ENCODE assay signal across 19 cellular contexts in the genomic region with DNA sequence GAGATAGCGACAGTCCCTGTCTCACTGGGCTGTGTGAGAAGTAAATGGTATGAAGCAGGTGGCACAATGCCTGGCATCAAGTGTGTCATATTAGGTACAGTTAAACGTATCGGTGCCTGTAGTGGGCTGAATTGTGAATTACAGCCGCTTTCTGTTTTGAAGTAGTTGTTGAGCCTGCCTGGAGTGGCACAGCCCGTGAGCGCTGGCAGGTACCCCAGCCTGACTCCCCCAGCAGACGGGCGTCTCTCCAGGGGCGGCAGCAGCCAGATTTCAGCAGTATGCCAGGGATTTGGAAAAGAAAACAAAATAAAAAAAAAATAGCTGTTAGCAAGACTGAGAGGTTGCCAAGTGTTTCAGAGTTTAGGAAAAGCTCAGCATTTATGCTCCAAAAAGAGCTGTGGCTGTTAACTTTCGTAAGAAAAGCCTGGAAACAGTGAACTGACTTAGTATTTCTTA. TPM values are rescaled to one million over a fixed set of nuclear protein-coding genes. Genes with fewer than 3 reads are reported as not detected.
A peak's percentile ranks its signal among the peaks of the same experiment; 100 is the strongest.
DNase-seq lines count a peak whose midpoint lies in the region; ATAC-seq and TF ChIP-seq lines count a peak whose summit lies in the region.
"Had no signal": no experiment of that assay in that cellular context is flagged by ENCODE, and none has a peak within 500 bp of the region (broad histone marks: within the 10 kb centered on the region; RNA-seq: fewer than 3 reads in every experiment).

No MANE protein-coding gene starts in this region.

- no peaks in the 10 kb centered on the region for H3K27me3 Mint-ChIP-seq in activated CD4-positive, alpha-beta T cell treated with anti-CD3 and anti-CD28 coated beads, Interleukin-2, amount 10 ng/mL, durations not matched to agents 24 days and 14 days
- H3K27me3 Mint-ChIP-seq: activated CD4-positive, alpha-beta memory T cell treated with anti-CD3 and anti-CD28 coated beads, Interleukin-2, amount 10 ng/mL, durations not matched to agents 7 days and 5 days; central memory CD8-positive, alpha-beta T cell had no signal

- peaks cover 0 to 3% of the 10 kb centered on the region in 2 donors for H3K4me1 ChIP-seq in lung (ENCODE audit: control insufficient read depth in 2 of 2, insufficient read depth in 2 of 2, low read length in 2 of 2)
- H3K4me1 ChIP-seq in tibial artery, result peaks cover 6 to 24% (median 14%) of the 10 kb centered on the region in 4 donors

- no peak overlapping the region for H3K27ac Mint-ChIP-seq in activated CD4-positive, alpha-beta T cell treated with anti-CD3 and anti-CD28 coated beads, Interleukin-2, amount 10 ng/mL, durations not matched to agents 24 days and 14 days
- H3K27ac Mint-ChIP-seq: activated CD4-positive, alpha-beta memory T cell treated with anti-CD3 and anti-CD28 coated beads, Interleukin-2, amount 10 ng/mL, durations not matched to agents 7 days and 5 days had no signal

- no peaks in the 10 kb centered on the region for H3K9me3 ChIP-seq in lung (ENCODE audit: control insufficient read depth in 2 of 2, insufficient read depth in 1 of 2, low read length in 1 of 2)
- H3K9me3 ChIP-seq in tibial artery, result no peaks in the 10 kb centered on the region
- H3K9me3 ChIP-seq: tibial nerve had no signal

- H3K27me3 ChIP-seq in lung (ENCODE audit: control insufficient read depth, insufficient read depth) (no peaks in the 10 kb centered on the region), tibial artery (no peaks in the 10 kb centered on the region)
- H3K27me3 ChIP-seq: tibial nerve had no signal

- H3K4me1 Mint-ChIP-seq in activated CD4-positive, alpha-beta T cell treated with anti-CD3 and anti-CD28 coated beads, Interleukin-2, amount 10 ng/mL, durations not matched to agents 24 days and 14 days, result no peaks in the 10 kb centered on the region
- H3K4me1 Mint-ChIP-seq: central memory CD8-positive, alpha-beta T cell had no signal

- 63 to 84% methylated on average over 10 of the region's 10 CpGs for WGBS in lung, 2 donors

- no peaks in the 10 kb centered on the region for H3K9me3 Mint-ChIP-seq in activated CD4-positive, alpha-beta T cell treated with anti-CD3 and anti-CD28 coated beads, Interleukin-2, amount 10 ng/mL, durations not matched to agents 24 days and 14 days
- H3K9me3 Mint-ChIP-seq: activated CD4-positive, alpha-beta memory T cell treated with anti-CD3 and anti-CD28 coated beads, Interleukin-2, amount 10 ng/mL, durations not matched to agents 7 days and 5 days; central memory CD8-positive, alpha-beta T cell had no signal

- H3K4me3 ChIP-seq in lung (no peak overlapping the region), tibial artery (peak overlapping the region in 1 of 2 donors; percentile 2)
- H3K4me3 ChIP-seq: K562, PC-9, tibial nerve had no signal

- ATAC-seq in lung (ENCODE audit: insufficient read depth, low FRiP score) (no peak), HG02840 (IDR thresholded peaks at IDR 0.05; ENCODE audit: low FRiP score, unreplicated experiment) (no peak)
- ATAC-seq: esophagus mucosa, K562 had no signal

- H3K27ac ChIP-seq in lung (ENCODE audit: low read depth in 1 of 2, low read length in 1 of 2) (no peak overlapping the region), tibial artery (peak overlapping the region in 1 of 2 donors; percentile 40)
- H3K27ac ChIP-seq: 22Rv1, PC-9 had no signal

- intact Hi-C loops in tibial artery (cut with DNase I; ENCODE audit: low total_unique reads), result no loop called here
- intact Hi-C loops in activated CD4-positive, alpha-beta T cell treated with anti-CD3 and anti-CD28 coated beads, Interleukin-2, amount 10 ng/mL, durations not matched to agents 24 days and 14 days (cut with micrococcal nuclease), result no loop called here

- peak in 2 of 3 experiments; percentile 14 to 46 for DNase-seq in NCI-H1417 (lab: John Stamatoyannopoulos, UW)
- no peak for DNase-seq in NCI-H1417 treated with DMSO at 0.1 percent for 48 hours (lab: John Stamatoyannopoulos, UW)
- DNase-seq in cerebellum (ENCODE audit: low spot score), result peak; percentile 44
- peak; percentile 44 for DNase-seq in lung (ENCODE audit: low spot score)
- peak; percentile 61 to 87 for DNase-seq in tibial artery
- DNase-seq in ACHN, result no peak
- DNase-seq in activated CD4-positive, alpha-beta T cell treated with anti-CD3 and anti-CD28 coated beads, Interleukin-2, amount 10 ng/mL, durations not matched to agents 24 days and 14 days, result no peak
- DNase-seq: activated CD4-positive, alpha-beta memory T cell treated with anti-CD3 and anti-CD28 coated beads, Interleukin-2, amount 10 ng/mL, durations not matched to agents 7 days and 5 days; activated effector memory CD4-positive, alpha-beta T cell treated with Interleukin-2 at 50 U/mL for 16 hours; NCI-H2081 treated with DMSO at 0.1 percent for 48 hours; PC-9; T-helper 2 cell had no signal

- H3K36me3 Mint-ChIP-seq in activated CD4-positive, alpha-beta T cell treated with anti-CD3 and anti-CD28 coated beads, Interleukin-2, amount 10 ng/mL, durations not matched to agents 24 days and 14 days (ENCODE audit: low read depth), result no peaks in the 10 kb centered on the region

- H3K36me3 ChIP-seq in lung (ENCODE audit: control insufficient read depth in 2 of 2, insufficient read depth in 2 of 2, low read length in 2 of 2), result no peaks in the 10 kb centered on the region
- H3K36me3 ChIP-seq in tibial artery, result peaks cover 0 to 7% (median 0%) of the 10 kb centered on the region in 3 donors
- H3K36me3 ChIP-seq: tibial nerve had no signal

- in situ Hi-C loops in ACHN (cut with HindIII; ENCODE audit: low pct_ligation_motif_present, low pct_unique_long_range_greater_than_20kb, low sequenced_read_pairs), result no loop called here

- no peak overlapping the region for H3K4me3 Mint-ChIP-seq in activated CD4-positive, alpha-beta T cell treated with anti-CD3 and anti-CD28 coated beads, Interleukin-2, amount 10 ng/mL, durations not matched to agents 24 days and 14 days
- H3K4me3 Mint-ChIP-seq: activated CD4-positive, alpha-beta memory T cell treated with anti-CD3 and anti-CD28 coated beads, Interleukin-2, amount 10 ng/mL, durations not matched to agents 7 days and 5 days; central memory CD8-positive, alpha-beta T cell had no signal

- TF ChIP-seq CTCF in lung (IDR thresholded peaks at IDR 0.05; ENCODE audit: control extremely low read depth, extremely low read depth) (no peak), tibial artery (IDR thresholded peaks at IDR 0.05) (no peak)

RNA-seq across cellular contexts. Expression of gene GPR153, which starts 26.6 kb away (rescaled TPM):
- total RNA-seq in cerebellum, result 9.9 TPM
- 10 to 100 TPM in 1 of 2 donors, 1 to 10 TPM in 1; 8.0 to 17.0 TPM for total RNA-seq in lung
- polyA plus RNA-seq in lung, result 1 to 10 TPM; 3.2 to 4.3 TPM
- 1.3 and 1.7 TPM in 2 replicates for total RNA-seq in activated CD4-positive, alpha-beta T cell treated with anti-CD3 and anti-CD28 coated beads, Interleukin-2, amount 10 ng/mL, durations not matched to agents 24 days and 14 days

RNA-seq across cellular contexts. Expression of gene HES3, which starts 43.5 kb away (rescaled TPM):
- total RNA-seq in cerebellum, result not detected
- total RNA-seq in lung, result not detected
- polyA plus RNA-seq in lung, result not detected
- not detected in 2 replicates for total RNA-seq in activated CD4-positive, alpha-beta T cell treated with anti-CD3 and anti-CD28 coated beads, Interleukin-2, amount 10 ng/mL, durations not matched to agents 24 days and 14 days
- total RNA-seq: activated CD4-positive, alpha-beta memory T cell treated with anti-CD3 and anti-CD28 coated beads, Interleukin-2, amount 10 ng/mL, durations not matched to agents 7 days and 5 days; esophagus mucosa; K562; PC-9; skeletal muscle tissue; tibial nerve had no signal
- polyA plus RNA-seq: K562 had no signal

RNA-seq across cellular contexts. Expression of gene ICMT, which starts 51.7 kb away (rescaled TPM):
- total RNA-seq in cerebellum, result 18.5 TPM
- 10 to 100 TPM; 30.2 to 68.5 TPM for total RNA-seq in lung
- 10 to 100 TPM; 17.4 to 33.6 TPM for polyA plus RNA-seq in lung
- total RNA-seq in activated CD4-positive, alpha-beta T cell treated with anti-CD3 and anti-CD28 coated beads, Interleukin-2, amount 10 ng/mL, durations not matched to agents 24 days and 14 days, result 67.6 and 69.4 TPM in 2 replicates

Comparison
In these comparisons a context has a peak if more than half of its experiments do, and no peak if none do; other contexts are left out.
1. DNase-seq: peak in NCI-H1417 (2 of 3), cerebellum (single experiment), lung (single experiment) and tibial artery (2 of 2); none in NCI-H1417 treated with DMSO at 0.1 percent for 48 hours (single experiment), ACHN (single experiment) and activated CD4-positive, alpha-beta T cell treated with anti-CD3 and anti-CD28 coated beads, Interleukin-2, amount 10 ng/mL, durations not matched to agents 24 days and 14 days (single experiment).